ENCODE assay signal across 29 cellular contexts in the genomic region with DNA sequence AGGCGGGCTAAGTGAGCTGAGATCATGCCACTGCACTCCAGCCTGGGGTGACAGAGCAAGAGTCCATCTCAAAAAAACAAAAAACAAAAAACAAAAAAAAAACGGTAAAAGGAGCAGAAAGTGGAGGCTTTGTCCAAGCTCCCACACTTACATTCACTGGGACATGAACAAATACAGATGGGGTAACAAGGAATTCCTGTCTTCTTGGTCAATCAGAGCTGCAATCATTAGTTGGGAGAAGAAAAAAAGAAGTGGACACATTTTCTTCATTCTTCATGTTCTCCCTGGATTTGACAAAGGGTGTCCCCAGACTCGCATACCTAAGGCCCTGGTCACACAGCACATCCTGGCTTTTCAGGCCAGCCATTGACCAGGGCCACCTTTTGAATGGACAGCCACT.
"Had no signal": no experiment of that assay in that cellular context is flagged by ENCODE, and none has a peak within 500 bp of the region (broad histone marks: within the 10 kb centered on the region; RNA-seq: fewer than 3 reads in every experiment).

No MANE protein-coding gene starts in this region.

- H3K27ac ChIP-seq: brain microvascular endothelial cell, coronary artery, dorsolateral prefrontal cortex, heart left ventricle, WERI-Rb-1 had no signal

- H3K36me3 ChIP-seq: brain microvascular endothelial cell, heart left ventricle, WERI-Rb-1 had no signal

- FAIRE-seq: astrocyte, bronchial epithelial cell, frontal cortex had no signal

- H3K9me3 ChIP-seq: heart left ventricle had no signal

- H3K27me3 ChIP-seq: brain microvascular endothelial cell, heart left ventricle had no signal

- DNase-seq: activated B cell treated with CpG ODN at 0.5 μM for 24 hours; activated CD4-positive, alpha-beta T cell treated with anti-CD3 and anti-CD28 coated beads for 48 hours; activated CD4-positive, alpha-beta T cell treated with anti-CD3 and anti-CD28 coated beads, Interleukin-2, amount 50 U/mL, for 1 hour; activated CD4-positive, alpha-beta T cell treated with anti-CD3 and anti-CD28 coated beads, Interleukin-2, amount 50 U/mL, for 48 hours; activated CD8-positive, alpha-beta memory T cell treated with anti-CD3 and anti-CD28 coated beads for 24 hours; activated CD8-positive, alpha-beta T cell treated with anti-CD3 and anti-CD28 coated beads for 36 hours; activated effector memory CD4-positive, alpha-beta T cell treated with Interleukin-2 at 50 U/mL for 16 hours; activated gamma-delta T cell treated with Interleukin-2 at 50 U/mL for 16 hours; activated naive CD4-positive, alpha-beta T cell treated with anti-CD3 and anti-CD28 coated beads, Interleukin-2, amount 50 U/mL, for 16 hours; activated naive CD4-positive, alpha-beta T cell treated with Interleukin-2 at 50 U/mL for 16 hours; activated T-cell treated with anti-CD3 and anti-CD28 coated beads, Interleukin-2, amount 50 U/mL, for 4 hours; amniotic stem cell; anterior cingulate cortex; brain microvascular endothelial cell; dorsolateral prefrontal cortex; effector memory CD4-positive, alpha-beta T cell; endodermal cell; foreskin fibroblast; glutamatergic neuron; heart left ventricle; T1000; WERI-Rb-1 had no signal

- ATAC-seq: activated CD4-positive, CD25-positive, alpha-beta regulatory T cell treated with anti-CD3 and anti-CD28 coated beads, Interleukin-2, amount 50 U/mL, for 24 hours; activated CD8-positive, alpha-beta T cell treated with anti-CD3 and anti-CD28 coated beads for 36 hours; activated T-cell treated with anti-CD3 and anti-CD28 coated beads, Interleukin-2, amount 50 U/mL, for 4 hours; activated T-helper 17 cell treated with anti-CD3 and anti-CD28 coated beads, Interleukin-2, amount 50 U/mL, for 72 hours; esophagus mucosa had no signal

- H3K4me3 ChIP-seq: coronary artery, dorsolateral prefrontal cortex, heart left ventricle had no signal
